Comparison of ENCODE assay signal across 27 cellular contexts in the genomic region with DNA sequence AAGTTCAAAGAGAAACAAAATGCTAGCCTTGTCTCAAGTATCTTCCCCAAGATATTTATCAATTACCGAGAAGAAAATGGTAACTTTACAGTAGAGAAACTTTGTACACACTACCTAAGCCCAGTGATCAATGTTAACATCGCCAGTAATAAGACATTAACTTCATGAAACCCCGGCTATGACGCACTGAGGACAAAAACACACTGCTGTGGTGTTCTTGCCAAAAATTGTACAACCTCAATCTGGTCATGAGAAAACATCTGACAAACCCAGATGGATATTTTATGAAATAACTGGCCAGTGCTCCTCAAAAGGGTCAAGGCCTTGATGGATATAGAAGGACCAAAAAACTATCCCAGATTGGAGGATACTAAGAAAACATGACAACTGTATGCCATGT.
"Had no signal": no experiment of that assay in that cellular context is flagged by ENCODE, and none has a peak within 500 bp of the region (broad histone marks: within the 10 kb centered on the region; RNA-seq: fewer than 3 reads in every experiment).

No MANE protein-coding gene starts in this region.

- DNase-seq: colonic mucosa; cortex of kidney; effector CD8-positive, alpha-beta T cell; effector memory CD8-positive, alpha-beta T cell; endodermal cell; erythroblast; esophagus squamous epithelium; foreskin fibroblast; foreskin melanocyte; gastrocnemius medialis; glutamatergic neuron; head of caudate nucleus; heart right ventricle; hippocampal formation; left cardiac atrium; left lung; lower lobe of right lung; mesenchymal stem cell; mucosa of descending colon; naive B cell had no signal

- H3K27me3 Mint-ChIP-seq: dendritic cell treated with granulocyte-macrophage colony-stimulating factor and Interleukin-4, amounts not matched to agents 40 ng/mL and 50 ng/mL, for 4 days had no signal

- H3K27ac ChIP-seq: colonic mucosa, epithelial cell of prostate, esophagus squamous epithelium, gastrocnemius medialis, heart right ventricle, left lung, lower lobe of right lung had no signal

- H3K36me3 ChIP-seq: colonic mucosa, esophagus squamous epithelium, gastrocnemius medialis, heart right ventricle, left lung, lower lobe of right lung had no signal

- H3K4me1 ChIP-seq: colonic mucosa, esophagus squamous epithelium, gastrocnemius medialis, heart right ventricle, left lung, lower lobe of right lung had no signal

- FAIRE-seq: endometrium, islet of Langerhans, keratinocyte had no signal

- H3K4me1 Mint-ChIP-seq: mesothelial cell of epicardium, naive B cell had no signal

- ATAC-seq: effector memory CD8-positive, alpha-beta T cell; esophagus mucosa; gastrocnemius medialis; heart right ventricle; left cardiac atrium; mucosa of descending colon had no signal

- H3K4me3 Mint-ChIP-seq: dendritic cell treated with granulocyte-macrophage colony-stimulating factor and Interleukin-4, amounts not matched to agents 40 ng/mL and 50 ng/mL, for 4 days; effector memory CD8-positive, alpha-beta T cell; endodermal cell; mesothelial cell of epicardium; naive B cell had no signal

- H3K27me3 ChIP-seq: colonic mucosa, esophagus squamous epithelium, gastrocnemius medialis, heart right ventricle, left lung had no signal

- H3K27ac Mint-ChIP-seq: dendritic cell treated with granulocyte-macrophage colony-stimulating factor and Interleukin-4, amounts not matched to agents 40 ng/mL and 50 ng/mL, for 4 days; effector memory CD8-positive, alpha-beta T cell; endodermal cell; mesothelial cell of epicardium; naive B cell had no signal

- H3K9me3 ChIP-seq: colonic mucosa, esophagus squamous epithelium, gastrocnemius medialis, heart right ventricle, left lung, lower lobe of right lung, mucosa of descending colon had no signal

- H3K36me3 Mint-ChIP-seq: mesothelial cell of epicardium, naive B cell had no signal

- H3K4me3 ChIP-seq: colonic mucosa, esophagus squamous epithelium, gastrocnemius medialis, heart right ventricle, left lung, lower lobe of right lung, mucosa of descending colon had no signal
